29 cellular contexts compared by ENCODE assay signal in genomic region chrX:81528041-81528440, GRCh38.
"Had no signal": no experiment of that assay in that cellular context is flagged by ENCODE, and none has a peak within 500 bp of the region (broad histone marks: within the 10 kb centered on the region; RNA-seq: fewer than 3 reads in every experiment).

No MANE protein-coding gene starts in this region.

- H3K4me3 Mint-ChIP-seq: activated CD4-positive, alpha-beta memory T cell treated with anti-CD3 and anti-CD28 coated beads, Interleukin-2, amount 10 ng/mL, durations not matched to agents 7 days and 5 days; activated CD8-positive, alpha-beta memory T cell treated with anti-CD3 and anti-CD28 coated beads, Interleukin-2, amount 10 ng/mL, durations not matched to agents 7 days and 5 days; activated naive CD8-positive, alpha-beta T cell treated with anti-CD3 and anti-CD28 coated beads for 36 hours; central memory CD8-positive, alpha-beta T cell had no signal

- H3K4me1 ChIP-seq: colonic mucosa, SJCRH30 had no signal

- H3K27ac Mint-ChIP-seq: activated CD4-positive, alpha-beta memory T cell treated with anti-CD3 and anti-CD28 coated beads, Interleukin-2, amount 10 ng/mL, durations not matched to agents 7 days and 5 days; activated CD8-positive, alpha-beta memory T cell treated with anti-CD3 and anti-CD28 coated beads, Interleukin-2, amount 10 ng/mL, durations not matched to agents 7 days and 5 days; activated naive CD8-positive, alpha-beta T cell treated with anti-CD3 and anti-CD28 coated beads for 36 hours had no signal

- H3K9me3 ChIP-seq: colonic mucosa, SJCRH30 had no signal

- H3K27me3 Mint-ChIP-seq: activated CD4-positive, alpha-beta memory T cell treated with anti-CD3 and anti-CD28 coated beads, Interleukin-2, amount 10 ng/mL, durations not matched to agents 7 days and 5 days; activated CD8-positive, alpha-beta memory T cell treated with anti-CD3 and anti-CD28 coated beads, Interleukin-2, amount 10 ng/mL, durations not matched to agents 7 days and 5 days; activated naive CD8-positive, alpha-beta T cell treated with anti-CD3 and anti-CD28 coated beads for 36 hours; central memory CD8-positive, alpha-beta T cell had no signal

- H3K4me1 Mint-ChIP-seq: activated CD4-positive, alpha-beta memory T cell treated with anti-CD3 and anti-CD28 coated beads, Interleukin-2, amount 10 ng/mL, durations not matched to agents 7 days and 5 days; activated CD8-positive, alpha-beta memory T cell treated with anti-CD3 and anti-CD28 coated beads, Interleukin-2, amount 10 ng/mL, durations not matched to agents 7 days and 5 days; activated naive CD8-positive, alpha-beta T cell treated with anti-CD3 and anti-CD28 coated beads for 36 hours; central memory CD8-positive, alpha-beta T cell had no signal

- H3K4me3 ChIP-seq: cardiac muscle cell, colonic mucosa, SJCRH30, SK-N-MC had no signal

- H3K27me3 ChIP-seq: cardiac muscle cell, colonic mucosa, SJCRH30 had no signal

- H3K36me3 Mint-ChIP-seq: activated CD8-positive, alpha-beta memory T cell treated with anti-CD3 and anti-CD28 coated beads, Interleukin-2, amount 10 ng/mL, durations not matched to agents 7 days and 5 days; activated naive CD8-positive, alpha-beta T cell treated with anti-CD3 and anti-CD28 coated beads for 36 hours had no signal

- H3K27ac ChIP-seq: cardiac muscle cell, colonic mucosa, SJCRH30, SK-N-MC, WERI-Rb-1 had no signal

- H3K9me3 Mint-ChIP-seq: activated CD4-positive, alpha-beta memory T cell treated with anti-CD3 and anti-CD28 coated beads, Interleukin-2, amount 10 ng/mL, durations not matched to agents 7 days and 5 days; activated naive CD8-positive, alpha-beta T cell treated with anti-CD3 and anti-CD28 coated beads for 36 hours had no signal

- DNase-seq: activated CD4-positive, alpha-beta memory T cell treated with anti-CD3 and anti-CD28 coated beads, Interleukin-2, amount 10 ng/mL, durations not matched to agents 7 days and 5 days; activated CD4-positive, alpha-beta T cell treated with anti-CD3 and anti-CD28 coated beads for 1 hour; activated CD4-positive, alpha-beta T cell treated with anti-CD3 and anti-CD28 coated beads for 48 hours; activated CD4-positive, CD25-positive, alpha-beta regulatory T cell; activated CD8-positive, alpha-beta memory T cell treated with anti-CD3 and anti-CD28 coated beads for 24 hours; activated CD8-positive, alpha-beta memory T cell treated with anti-CD3 and anti-CD28 coated beads, Interleukin-2, amount 10 ng/mL, durations not matched to agents 7 days and 5 days; activated CD8-positive, alpha-beta memory T cell treated with anti-CD3 and anti-CD28 coated beads, Interleukin-2, amount 50 U/mL, for 48 hours; activated effector memory CD4-positive, alpha-beta T cell treated with Interleukin-2 at 50 U/mL for 16 hours; activated naive CD4-positive, alpha-beta T cell treated with anti-CD3 and anti-CD28 coated beads, Interleukin-2, amount 50 U/mL, for 16 hours; activated naive CD8-positive, alpha-beta T cell treated with anti-CD3 and anti-CD28 coated beads for 36 hours; activated T-cell treated with anti-CD3 and anti-CD28 coated beads, Interleukin-2, amount 50 U/mL, for 48 hours; amniotic stem cell; aorta; colonic mucosa; Karpas-422; KBM-7; MM.1S; NCI-H1092 treated with DMSO at 0.1 percent for 48 hours; NCI-H187 treated with DMSO at 0.1 percent for 48 hours; NCI-H2081; NCI-H510A; NCI-H526; SHP77; SJCRH30; T1000; WERI-Rb-1 had no signal

- H3K36me3 ChIP-seq: cardiac muscle cell, colonic mucosa, SJCRH30, WERI-Rb-1 had no signal
